In genomic region chr7:130974169-130974568, GRCh38 we compare ENCODE assay signal across 18 cellular contexts.
DNase-seq lines count a peak whose midpoint lies in the region; ATAC-seq and TF ChIP-seq lines count a peak whose summit lies in the region.
"Had no signal": no experiment of that assay in that cellular context is flagged by ENCODE, and none has a peak within 500 bp of the region (broad histone marks: within the 10 kb centered on the region; RNA-seq: fewer than 3 reads in every experiment).

No MANE protein-coding gene starts in this region.

- ATAC-seq in stimulated activated naive CD8-positive, alpha-beta T cell treated with anti-CD3 and anti-CD28 coated beads, Interleukin-15, Interleukin-2, amounts not matched to agents 100 U/mL and 50 U/mL, for 24 hours, result no peak
- no peak for ATAC-seq in activated naive CD8-positive, alpha-beta T cell treated with anti-CD3 and anti-CD28 coated beads, Interleukin-2, amount 50 U/mL, for 24 hours
- no peak for ATAC-seq in stimulated activated naive CD8-positive, alpha-beta T cell treated with anti-CD3 and anti-CD28 coated beads, Interleukin-15, amount 100 ng/mL, for 72 hours
- ATAC-seq: GM23338, left lobe of liver had no signal

- intact Hi-C loops in transverse colon (cut with DNase I; ENCODE audit: low total_unique reads), result no loop called here

- peaks cover 37% of the 10 kb centered on the region for H3K4me1 Mint-ChIP-seq in T-helper 2 cell treated with Interferon-gamma antibody and Interleukin-4, amounts not matched to agents 5 μg/mL and 100 μg/mL, for 36 hours (ENCODE audit: low read depth)
- peaks cover 86% of the 10 kb centered on the region for H3K4me1 Mint-ChIP-seq in stimulated activated naive CD8-positive, alpha-beta T cell treated with anti-CD3 and anti-CD28 coated beads, Interleukin-15, Interleukin-2, amounts not matched to agents 100 ng/mL and 50 ng/mL, for 24 hours (ENCODE audit: low read depth)
- peaks cover 84% of the 10 kb centered on the region for H3K4me1 Mint-ChIP-seq in activated naive CD8-positive, alpha-beta T cell treated with anti-CD3 and anti-CD28 coated beads, Interleukin-2, amount 50 U/mL, for 24 hours
- peaks cover 74% of the 10 kb centered on the region for H3K4me1 Mint-ChIP-seq in stimulated activated naive CD8-positive, alpha-beta T cell treated with anti-CD3 and anti-CD28 coated beads, Interleukin-15, amount 100 ng/mL, for 72 hours

- H3K4me3 Mint-ChIP-seq in T-helper 2 cell treated with Interferon-gamma antibody and Interleukin-4, amounts not matched to agents 5 μg/mL and 100 μg/mL, for 36 hours, result no peak overlapping the region
- H3K4me3 Mint-ChIP-seq in stimulated activated naive CD8-positive, alpha-beta T cell treated with anti-CD3 and anti-CD28 coated beads, Interleukin-15, Interleukin-2, amounts not matched to agents 100 ng/mL and 50 ng/mL, for 24 hours, result peak overlapping the region; percentile 32
- H3K4me3 Mint-ChIP-seq in activated naive CD8-positive, alpha-beta T cell treated with anti-CD3 and anti-CD28 coated beads, Interleukin-2, amount 50 U/mL, for 24 hours, result peak overlapping the region; percentile 6
- peak overlapping the region; percentile 0 to 11 for H3K4me3 Mint-ChIP-seq in stimulated activated naive CD8-positive, alpha-beta T cell treated with anti-CD3 and anti-CD28 coated beads, Interleukin-15, amount 100 ng/mL, for 72 hours
- H3K4me3 Mint-ChIP-seq: GM23338 had no signal

- no peak for TF ChIP-seq EP300 in transverse colon (IDR thresholded peaks at IDR 0.05; ENCODE audit: low read depth)

- no peaks in the 10 kb centered on the region for H3K27me3 Mint-ChIP-seq in T-helper 2 cell treated with Interferon-gamma antibody and Interleukin-4, amounts not matched to agents 5 μg/mL and 100 μg/mL, for 36 hours (ENCODE audit: low read depth)
- H3K27me3 Mint-ChIP-seq in stimulated activated naive CD8-positive, alpha-beta T cell treated with anti-CD3 and anti-CD28 coated beads, Interleukin-15, Interleukin-2, amounts not matched to agents 100 ng/mL and 50 ng/mL, for 24 hours, result no peaks in the 10 kb centered on the region
- H3K27me3 Mint-ChIP-seq in activated naive CD8-positive, alpha-beta T cell treated with anti-CD3 and anti-CD28 coated beads, Interleukin-2, amount 50 U/mL, for 24 hours, result no peaks in the 10 kb centered on the region
- H3K27me3 Mint-ChIP-seq in stimulated activated naive CD8-positive, alpha-beta T cell treated with anti-CD3 and anti-CD28 coated beads, Interleukin-15, amount 100 ng/mL, for 72 hours, result no peaks in the 10 kb centered on the region

- peaks cover 36% of the 10 kb centered on the region for H3K9me3 Mint-ChIP-seq in T-helper 2 cell treated with Interferon-gamma antibody and Interleukin-4, amounts not matched to agents 5 μg/mL and 100 μg/mL, for 36 hours
- peaks cover 16% of the 10 kb centered on the region for H3K9me3 Mint-ChIP-seq in stimulated activated naive CD8-positive, alpha-beta T cell treated with anti-CD3 and anti-CD28 coated beads, Interleukin-15, Interleukin-2, amounts not matched to agents 100 ng/mL and 50 ng/mL, for 24 hours
- peaks cover 15% of the 10 kb centered on the region for H3K9me3 Mint-ChIP-seq in activated naive CD8-positive, alpha-beta T cell treated with anti-CD3 and anti-CD28 coated beads, Interleukin-2, amount 50 U/mL, for 24 hours
- peaks cover 23 to 37% of the 10 kb centered on the region in 2 donors for H3K9me3 Mint-ChIP-seq in stimulated activated naive CD8-positive, alpha-beta T cell treated with anti-CD3 and anti-CD28 coated beads, Interleukin-15, amount 100 ng/mL, for 72 hours

- H3K4me1 ChIP-seq in transverse colon, result peaks cover 7 to 21% (median 11%) of the 10 kb centered on the region in 4 donors
- H3K4me1 ChIP-seq: SJSA1 had no signal

- H3K27me3 ChIP-seq in transverse colon, result no peaks in the 10 kb centered on the region
- H3K27me3 ChIP-seq: brain microvascular endothelial cell, SJSA1, tibial nerve had no signal

- no peaks in the 10 kb centered on the region for H3K9me3 ChIP-seq in transverse colon
- H3K9me3 ChIP-seq: SJSA1 had no signal

- peaks cover 38% of the 10 kb centered on the region for H3K36me3 Mint-ChIP-seq in T-helper 2 cell treated with Interferon-gamma antibody and Interleukin-4, amounts not matched to agents 5 μg/mL and 100 μg/mL, for 36 hours (ENCODE audit: low read depth)
- peaks cover 47% of the 10 kb centered on the region for H3K36me3 Mint-ChIP-seq in stimulated activated naive CD8-positive, alpha-beta T cell treated with anti-CD3 and anti-CD28 coated beads, Interleukin-15, Interleukin-2, amounts not matched to agents 100 ng/mL and 50 ng/mL, for 24 hours (ENCODE audit: low read depth)
- peaks cover 50% of the 10 kb centered on the region for H3K36me3 Mint-ChIP-seq in activated naive CD8-positive, alpha-beta T cell treated with anti-CD3 and anti-CD28 coated beads, Interleukin-2, amount 50 U/mL, for 24 hours (ENCODE audit: low read depth)

- no peak overlapping the region for H3K27ac ChIP-seq in transverse colon
- H3K27ac ChIP-seq: brain microvascular endothelial cell, HL-60, SJSA1 had no signal

- peak overlapping the region; percentile 60 for H3K27ac Mint-ChIP-seq in T-helper 2 cell treated with Interferon-gamma antibody and Interleukin-4, amounts not matched to agents 5 μg/mL and 100 μg/mL, for 36 hours
- H3K27ac Mint-ChIP-seq in stimulated activated naive CD8-positive, alpha-beta T cell treated with anti-CD3 and anti-CD28 coated beads, Interleukin-15, Interleukin-2, amounts not matched to agents 100 ng/mL and 50 ng/mL, for 24 hours, result peak overlapping the region; percentile 99
- H3K27ac Mint-ChIP-seq in activated naive CD8-positive, alpha-beta T cell treated with anti-CD3 and anti-CD28 coated beads, Interleukin-2, amount 50 U/mL, for 24 hours, result peak overlapping the region; percentile 94
- H3K27ac Mint-ChIP-seq in stimulated activated naive CD8-positive, alpha-beta T cell treated with anti-CD3 and anti-CD28 coated beads, Interleukin-15, amount 100 ng/mL, for 72 hours, result peak overlapping the region; percentile 3 to 87
- H3K27ac Mint-ChIP-seq: GM23338 had no signal

- no peak for TF ChIP-seq POLR2A in transverse colon (IDR thresholded peaks at IDR 0.05)

- H3K36me3 ChIP-seq in transverse colon, result no peaks in the 10 kb centered on the region
- H3K36me3 ChIP-seq: brain microvascular endothelial cell, SJSA1 had no signal

- 95 to 100% methylated on average over 2 of the region's 2 CpGs for WGBS in transverse colon (ENCODE audit: low coverage in 1 of 2), 2 donors

- no peak for TF ChIP-seq CTCF in transverse colon (IDR thresholded peaks at IDR 0.05)

- in situ Hi-C loops in transverse colon (cut with MboI; ENCODE audit: low pct_ligation_motif_present in 1 of 4, low pct_unique_long_range_greater_than_20kb in 1 of 4, low sequenced_read_pairs in 3 of 4), result no loop called here

- no peak for DNase-seq in T-helper 2 cell treated with Interferon-gamma antibody and Interleukin-4, amounts not matched to agents 5 μg/mL and 100 μg/mL, for 36 hours (ENCODE audit: low spot score)
- DNase-seq in T-helper 2 cell (no peak), transverse colon (no peak), SKM-1 (lab: John Stamatoyannopoulos, UW; ENCODE audit: unreplicated experiment) (no peak)
- DNase-seq in stimulated activated naive CD8-positive, alpha-beta T cell treated with anti-CD3 and anti-CD28 coated beads, Interleukin-15, Interleukin-2, amounts not matched to agents 100 U/mL and 50 U/mL, for 24 hours, result no peak
- DNase-seq in activated naive CD8-positive, alpha-beta T cell treated with anti-CD3 and anti-CD28 coated beads, Interleukin-2, amount 50 U/mL, for 24 hours, result no peak
- no peak for DNase-seq in stimulated activated naive CD8-positive, alpha-beta T cell treated with anti-CD3 and anti-CD28 coated beads, Interleukin-15, amount 100 ng/mL, for 72 hours
- DNase-seq: activated CD4-positive, alpha-beta T cell treated with anti-CD3 and anti-CD28 coated beads, Interleukin-2, amount 50 U/mL, for 4 hours; amniotic stem cell; brain microvascular endothelial cell; occipital lobe; RPMI8226 had no signal

- no peak overlapping the region for H3K4me3 ChIP-seq in transverse colon
- H3K4me3 ChIP-seq: GM23338, SJSA1, tibial nerve had no signal

Comparison
In these comparisons a context has a peak if more than half of its experiments do, and no peak if none do; other contexts are left out.
1. H3K27ac Mint-ChIP-seq: peak in every context shown above with its lines; median percentile 99 in stimulated activated naive CD8-positive, alpha-beta T cell treated with anti-CD3 and anti-CD28 coated beads, Interleukin-15, Interleukin-2, amounts not matched to agents 100 ng/mL and 50 ng/mL, for 24 hours; 94 in activated naive CD8-positive, alpha-beta T cell treated with anti-CD3 and anti-CD28 coated beads, Interleukin-2, amount 50 U/mL, for 24 hours; 60 in T-helper 2 cell treated with Interferon-gamma antibody and Interleukin-4, amounts not matched to agents 5 μg/mL and 100 μg/mL, for 36 hours; 45 in stimulated activated naive CD8-positive, alpha-beta T cell treated with anti-CD3 and anti-CD28 coated beads, Interleukin-15, amount 100 ng/mL, for 72 hours.